Comparison of ENCODE assay signal across 14 cellular contexts in the genomic region with DNA sequence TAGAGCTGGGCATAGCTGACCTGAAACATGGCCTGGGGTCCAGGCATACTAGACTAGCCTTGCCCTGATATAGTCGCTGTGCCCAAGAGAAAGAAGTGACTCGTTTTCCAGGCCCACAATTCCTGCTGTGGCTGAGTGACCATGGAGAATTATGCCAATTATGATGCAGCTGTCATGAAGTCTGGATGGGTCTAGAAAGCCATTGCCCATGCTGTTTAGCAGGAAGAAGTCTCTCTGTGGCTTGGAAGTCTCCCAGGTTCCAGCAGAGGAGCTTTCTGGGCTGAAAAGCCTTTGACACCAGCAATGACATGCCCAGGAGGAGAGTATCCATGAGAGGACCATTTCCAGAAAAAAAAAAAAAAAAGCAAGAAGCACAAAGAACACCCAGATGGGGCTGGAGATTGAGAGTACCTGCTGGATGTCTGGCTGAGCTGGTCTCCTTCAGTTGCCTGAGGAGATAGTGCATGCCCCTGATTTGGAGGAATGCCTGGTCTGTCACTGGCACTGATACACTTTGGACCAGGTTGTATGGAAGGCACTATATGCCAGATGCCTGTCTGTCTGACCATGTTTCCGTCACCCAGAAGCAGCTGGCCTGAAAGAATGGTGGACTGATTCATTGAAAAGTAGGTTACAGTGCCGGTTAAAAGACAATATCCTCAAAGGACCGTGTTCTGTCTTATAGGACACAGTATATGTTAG.
DNase-seq lines count a peak whose midpoint lies in the region; ATAC-seq, FAIRE-seq and TF ChIP-seq lines count a peak whose summit lies in the region.
"Had no signal": no experiment of that assay in that cellular context is flagged by ENCODE, and none has a peak within 500 bp of the region (broad histone marks: within the 10 kb centered on the region; RNA-seq: fewer than 3 reads in every experiment).

No MANE protein-coding gene starts in this region.

- H3K23ac ChIP-seq in IMR-90 (ENCODE audit: low read depth, low read length): no peak overlapping the region
- no peak overlapping the region for H3K23ac ChIP-seq in mesenchymal stem cell (ENCODE audit: low read length in 2 of 2)

- H3K9me1 ChIP-seq in IMR-90 (ENCODE audit: insufficient read depth, low read length): no peaks in the 10 kb centered on the region

- no peaks in the 10 kb centered on the region for H3K36me3 Mint-ChIP-seq in astrocyte (ENCODE audit: low read depth, unreplicated experiment)
- H3K36me3 Mint-ChIP-seq: CD4-positive, CD25-positive, alpha-beta regulatory T cell had no signal

- H2BK15ac ChIP-seq in IMR-90 (ENCODE audit: low read depth, low read length): no peak overlapping the region
- H2BK15ac ChIP-seq in mesenchymal stem cell (ENCODE audit: low read depth, poor library complexity, severe bottlenecking): no peak overlapping the region

- TF ChIP-seq CTCF in A673 (conservative IDR thresholded peaks at IDR 0.05; ENCODE audit: low read depth, low read length): no peak
- no peak for TF ChIP-seq CTCF in IMR-90 (conservative IDR thresholded peaks at IDR 0.05; ENCODE audit: low read depth, low read length)
- no peak for TF ChIP-seq CTCF in astrocyte (IDR thresholded peaks at IDR 0.05; ENCODE audit: insufficient read depth, low read depth, low read length)

- dilution Hi-C loops in IMR-90 (cut with HindIII; ENCODE audit: low sequenced_read_pairs, unreplicated experiment): no loop called here

- no peaks in the 10 kb centered on the region for H3K27me3 Mint-ChIP-seq in astrocyte (ENCODE audit: low read depth, unreplicated experiment)

- POLR2A ChIA-PET in A673 (lab: Charles Lee; ENCODE audit: low non-redundant PET): no interaction called here
- POLR2A ChIA-PET in IMR-90 (lab: Charles Lee; ENCODE audit: unreplicated experiment): no interaction called here

- H3K4ac ChIP-seq in IMR-90 (ENCODE audit: low read depth, low read length) (no peak overlapping the region), mesenchymal stem cell (ENCODE audit: low read depth in 1 of 2, low read length in 2 of 2) (no peak overlapping the region)

- H2AFZ ChIP-seq in IMR-90 (replicated peaks; ENCODE audit: low read length, poor library complexity) (peak overlapping the region; percentile 40), astrocyte (ENCODE audit: low read depth, low read length) (no peak overlapping the region), mesenchymal stem cell (ENCODE audit: low read depth, low read length) (no peak overlapping the region)

- TF ChIP-seq POLR2A in IMR-90 (IDR thresholded peaks at IDR 0.05; ENCODE audit: low read depth, low read length): no peak

- intact Hi-C loops in A673 (cut with micrococcal nuclease; ENCODE audit: unreplicated experiment) (no loop called here), IMR-90 (cut with micrococcal nuclease) (no loop called here)

- H3K4me3 Mint-ChIP-seq in astrocyte (ENCODE audit: unreplicated experiment): no peak overlapping the region
- H3K4me3 Mint-ChIP-seq: CD4-positive, CD25-positive, alpha-beta regulatory T cell had no signal

- H2AK9ac ChIP-seq in IMR-90 (replicated peaks; ENCODE audit: low read depth, low read length, poor library complexity): no peak overlapping the region

- H3K36me3 ChIP-seq in A673 (ENCODE audit: insufficient read depth, low read length, poor library complexity, severe bottlenecking) (no peaks in the 10 kb centered on the region), IMR-90 (ENCODE audit: control insufficient read depth, insufficient read depth, low read length) (no peaks in the 10 kb centered on the region), astrocyte (ENCODE audit: insufficient read depth, low read length) (no peaks in the 10 kb centered on the region), mesenchymal stem cell (ENCODE audit: control insufficient read depth in 1 of 2, insufficient read depth in 2 of 2, low read depth in 1 of 2, low read length in 2 of 2) (no peaks in the 10 kb centered on the region)

- ATAC-seq in IMR-90 (ENCODE audit: low read depth) (no peak), HG03439 (IDR thresholded peaks at IDR 0.05; ENCODE audit: unreplicated experiment) (no peak)

- H4K8ac ChIP-seq in IMR-90 (ENCODE audit: low read depth in 2 of 2, low read length in 2 of 2): no peak overlapping the region
- H4K8ac ChIP-seq in mesenchymal stem cell (ENCODE audit: low read length): no peak overlapping the region

- CTCF ChIA-PET in A673 (lab: Charles Lee) (no interaction called here), IMR-90 (lab: Yijun Ruan, JAX) (interaction anchor here (0.5 kb wide), 1 partner anchor 368 kb away, joined by 3 read pairs; no protein-coding TSS in a partner anchor)

- H3K4me1 ChIP-seq in A673 (ENCODE audit: insufficient read depth, low read length, poor library complexity, severe bottlenecking) (no peaks in the 10 kb centered on the region), IMR-90 (ENCODE audit: control insufficient read depth, insufficient read depth, low read length) (no peaks in the 10 kb centered on the region; the same call in 1 of the 2 replicates), astrocyte (ENCODE audit: insufficient read depth, low read length) (peaks cover 15% of the 10 kb centered on the region), mesenchymal stem cell (ENCODE audit: control insufficient read depth, insufficient read depth, low read depth, low read length) (no peaks in the 10 kb centered on the region)

- H3K27ac ChIP-seq in A673 (ENCODE audit: low read depth, low read length, poor library complexity, severe bottlenecking) (no peak overlapping the region), IMR-90 (ENCODE audit: insufficient read depth, low read length) (no peak overlapping the region), astrocyte (ENCODE audit: low read depth, low read length) (no peak overlapping the region), mesenchymal stem cell (ENCODE audit: low read length, poor library complexity, severe bottlenecking) (no peak overlapping the region)

- H4K5ac ChIP-seq in IMR-90 (ENCODE audit: low read depth, low read length): no peak overlapping the region

- WGBS in IMR-90 (ENCODE audit: extremely low coverage in 2 of 2, insufficient read length in 1 of 2), 2 experiments: 67% methylated on average over 1 of the region's 5 CpGs; no CpG with 5 or more reads in 1 of the 2 experiments
- 90% methylated on average over 4 of the region's 5 CpGs for WGBS in mesenchymal stem cell

- no peak for TF ChIP-seq RAD21 in IMR-90 (IDR thresholded peaks at IDR 0.05; ENCODE audit: low read length)

- no peaks in the 10 kb centered on the region for H3K79me2 ChIP-seq in astrocyte (ENCODE audit: insufficient read depth, low read length)

- H3K4me3 ChIP-seq in A673 (ENCODE audit: low read depth, low read length, poor library complexity, severe bottlenecking) (no peak overlapping the region), IMR-90 (ENCODE audit: insufficient read depth, low read depth, low read length) (no peak overlapping the region), astrocyte (ENCODE audit: insufficient read depth, low read depth, low read length) (no peak overlapping the region), mesenchymal stem cell (ENCODE audit: insufficient read depth in 1 of 2, low read depth in 1 of 2, low read length in 2 of 2) (no peak overlapping the region)

- H3K79me1 ChIP-seq in IMR-90 (ENCODE audit: low read depth in 1 of 2, low read length in 2 of 2): no peaks in the 10 kb centered on the region
- H3K79me1 ChIP-seq in mesenchymal stem cell (replicated peaks; ENCODE audit: low read length, poor library complexity, severe bottlenecking): no peaks in the 10 kb centered on the region

- peaks cover 28% of the 10 kb centered on the region for H3K4me1 Mint-ChIP-seq in astrocyte (ENCODE audit: low read depth, unreplicated experiment)

- FAIRE-seq in astrocyte (lab: Jason Lieb, UNC): no peak
- FAIRE-seq: H54 had no signal

- peak overlapping the region; percentile 84 for H3K27ac Mint-ChIP-seq in astrocyte (ENCODE audit: unreplicated experiment)

- no peak overlapping the region for H2BK120ac ChIP-seq in IMR-90 (ENCODE audit: low read depth, low read length)
- H2BK120ac ChIP-seq in mesenchymal stem cell (ENCODE audit: low read depth, low read length): no peak overlapping the region

- BruUV-seq in A673 (replicated peaks; lab: Mats Ljungman, UMichigan): no TSS peak
- no TSS peak for BruUV-seq in IMR-90 (replicated peaks; lab: Mats Ljungman, UMichigan)

- no peak overlapping the region for H2BK5ac ChIP-seq in IMR-90 (ENCODE audit: low read depth, low read length, poor library complexity, severe bottlenecking)
- no peak overlapping the region for H2BK5ac ChIP-seq in mesenchymal stem cell (ENCODE audit: low read depth, low read length, poor library complexity, severe bottlenecking)

- H3K14ac ChIP-seq in IMR-90 (replicated peaks; ENCODE audit: low read depth, low read length) (no peak overlapping the region), mesenchymal stem cell (ENCODE audit: low read length in 2 of 2) (no peak overlapping the region)

- H3K27me3 ChIP-seq in A673 (replicated peaks; ENCODE audit: insufficient read depth, low read depth, low read length, poor library complexity) (no peaks in the 10 kb centered on the region), IMR-90 (ENCODE audit: control insufficient read depth, insufficient read depth, low read length) (0 out of 2 replicates have a peak, but pooled peaks cover 5% of the 10 kb centered on the region), astrocyte (ENCODE audit: insufficient read depth, low read length) (peaks cover 4% of the 10 kb centered on the region), mesenchymal stem cell (ENCODE audit: control insufficient read depth in 1 of 2, insufficient read depth in 1 of 2, low read length in 2 of 2) (peaks cover 0 to 7% of the 10 kb centered on the region in 2 experiments)

- H3K18ac ChIP-seq in IMR-90 (ENCODE audit: low read depth, low read length) (no peak overlapping the region), mesenchymal stem cell (ENCODE audit: low read depth in 1 of 2, low read length in 2 of 2) (peak overlapping the region; percentile 42 to 59)

- H2BK12ac ChIP-seq in mesenchymal stem cell (ENCODE audit: low read length in 2 of 2): peak overlapping the region in 1 of 2 experiments; percentile 38

- in situ Hi-C loops in IMR-90 (cut with MboI; ENCODE audit: low sequenced_read_pairs): no loop called here

- H3K4me2 ChIP-seq in IMR-90 (ENCODE audit: low read depth, low read length) (no peak overlapping the region), astrocyte (ENCODE audit: low read length) (no peak overlapping the region), mesenchymal stem cell (ENCODE audit: low read length, poor library complexity, severe bottlenecking) (no peak overlapping the region)

- H3K9ac ChIP-seq in IMR-90 (ENCODE audit: low read depth, low read length): no peak overlapping the region
- no peak overlapping the region for H3K9ac ChIP-seq in astrocyte (ENCODE audit: low read length)
- no peak overlapping the region for H3K9ac ChIP-seq in mesenchymal stem cell (ENCODE audit: low read length)

- no peaks in the 10 kb centered on the region for H3K9me3 Mint-ChIP-seq in astrocyte (ENCODE audit: unreplicated experiment)
- H3K9me3 Mint-ChIP-seq: CD4-positive, CD25-positive, alpha-beta regulatory T cell had no signal

- DNase-seq in A673 (ENCODE audit: low spot score) (peak; percentile 7), IMR-90 (no peak), astrocyte (ENCODE audit: low read depth) (no peak), mesenchymal stem cell (no peak), D341Med (ENCODE audit: low spot score) (no peak)
- no peak for DNase-seq in stimulated activated CD4-positive, alpha-beta T cell treated with anti-CD3 and anti-CD28 coated beads, Interleukin-2, amount 100 ng/mL, for 24 hours
- DNase-seq: CD4-positive, CD25-positive, alpha-beta regulatory T cell; MV-4-11; NCI-H1417 treated with DMSO at 0.1 percent for 48 hours; NCI-H2081 treated with DMSO at 0.1 percent for 48 hours; NCI-H526; SHP77 treated with DMSO at 0.1 percent for 48 hours had no signal

- H2BK20ac ChIP-seq in IMR-90 (ENCODE audit: low read depth, low read length): no peak overlapping the region

- H2AK5ac ChIP-seq in IMR-90 (ENCODE audit: low read depth, low read length) (no peak overlapping the region), mesenchymal stem cell (ENCODE audit: low read length, severe bottlenecking) (no peak overlapping the region)

- H4K20me1 ChIP-seq in IMR-90 (ENCODE audit: insufficient read depth, low read length) (no peaks in the 10 kb centered on the region), astrocyte (ENCODE audit: insufficient read depth, low read length) (no peaks in the 10 kb centered on the region)

- H3K9me3 ChIP-seq in A673 (ENCODE audit: low read depth, low read length, poor library complexity, severe bottlenecking): no peaks in the 10 kb centered on the region
- no peaks in the 10 kb centered on the region for H3K9me3 ChIP-seq in IMR-90 (ENCODE audit: control insufficient read depth, insufficient read depth, low read length)
- no peaks in the 10 kb centered on the region for H3K9me3 ChIP-seq in astrocyte (ENCODE audit: insufficient read depth, low read depth, low read length)
- H3K9me3 ChIP-seq in mesenchymal stem cell (ENCODE audit: control insufficient read depth, low read length): no peaks in the 10 kb centered on the region

- H4K91ac ChIP-seq in IMR-90 (ENCODE audit: insufficient read depth, low read depth, low read length): no peak overlapping the region
- H4K91ac ChIP-seq in mesenchymal stem cell (ENCODE audit: low read length): no peak overlapping the region

- no peak overlapping the region for H3K56ac ChIP-seq in IMR-90 (ENCODE audit: extremely low read depth, insufficient read depth, low read length)
